Comparison of ENCODE assay signal across 17 cellular contexts in the genomic region with DNA sequence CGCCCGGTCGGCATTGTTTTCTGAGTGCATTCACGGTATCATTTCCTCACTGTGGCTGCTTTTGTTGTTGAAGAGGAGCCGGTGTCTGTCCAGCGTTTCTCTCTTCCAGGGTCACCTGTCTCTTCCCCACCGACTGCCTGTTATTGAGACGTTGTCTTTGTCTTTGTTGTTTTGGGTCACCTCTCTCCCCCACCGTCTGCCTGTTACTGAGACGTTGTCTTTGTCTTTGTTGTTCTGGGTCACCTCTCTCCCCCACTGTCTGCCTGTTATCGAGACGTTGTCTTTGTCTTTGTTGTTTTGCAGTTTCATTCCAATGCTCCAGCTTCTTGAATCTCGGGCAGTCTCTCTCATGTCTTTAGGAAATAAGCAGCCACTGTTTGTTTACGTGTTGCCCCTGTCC.
"Had no signal": no experiment of that assay in that cellular context is flagged by ENCODE, and none has a peak within 500 bp of the region (broad histone marks: within the 10 kb centered on the region; RNA-seq: fewer than 3 reads in every experiment).

No MANE protein-coding gene starts in this region.

- H3K4me3 Mint-ChIP-seq: naive thymus-derived CD8-positive, alpha-beta T cell had no signal

- H3K9ac ChIP-seq: parathyroid adenoma had no signal

- H3K9me3 Mint-ChIP-seq: activated T-helper 2 cell treated with anti-CD3 and anti-CD28 coated beads, Interferon-gamma antibody, Interleukin-2, Interleukin-4, amounts not matched to agents 10 μg/mL and 5 μg/mL and 100 μg/mL, durations not matched to agents 14 hours and 24 hours and 36 hours; naive thymus-derived CD8-positive, alpha-beta T cell had no signal

- H3K27me3 Mint-ChIP-seq: naive thymus-derived CD8-positive, alpha-beta T cell had no signal

- H2AFZ ChIP-seq: parathyroid adenoma had no signal

- FAIRE-seq: colon had no signal

- H3K27ac ChIP-seq: left ventricle myocardium inferior, neutrophil, parathyroid adenoma, SJSA1, transverse colon had no signal

- DNase-seq: activated CD8-positive, alpha-beta memory T cell treated with anti-CD3 and anti-CD28 coated beads for 24 hours; activated naive CD4-positive, alpha-beta T cell treated with anti-CD3 and anti-CD28 coated beads, Interleukin-2, amount 50 U/mL, for 16 hours; hippocampal formation; left ventricle myocardium inferior; mucosa of descending colon; retina; stimulated activated CD4-positive, alpha-beta T cell treated with anti-CD3 and anti-CD28 coated beads, Interleukin-12 subunit alpha, Interleukin-12 subunit beta, amount 100 ng/mL, for 4 hours; stimulated activated naive CD4-positive, alpha-beta T cell; T1000; transverse colon had no signal

- H3K4me3 ChIP-seq: left ventricle myocardium inferior, mucosa of descending colon, SJSA1, transverse colon had no signal

- H3K4me1 ChIP-seq: parathyroid adenoma, SJSA1, transverse colon had no signal

- H3K27me3 ChIP-seq: neutrophil, SJSA1, transverse colon had no signal

- H3K27ac Mint-ChIP-seq: activated T-helper 2 cell treated with anti-CD3 and anti-CD28 coated beads, Interferon-gamma antibody, Interleukin-2, Interleukin-4, amounts not matched to agents 10 μg/mL and 5 μg/mL and 100 μg/mL, durations not matched to agents 14 hours and 24 hours and 36 hours had no signal

- ATAC-seq: esophagus mucosa; mucosa of descending colon; naive thymus-derived CD8-positive, alpha-beta T cell had no signal

- H3K9me3 ChIP-seq: left ventricle myocardium inferior, mucosa of descending colon, SJSA1, transverse colon had no signal
